In the genomic region with DNA sequence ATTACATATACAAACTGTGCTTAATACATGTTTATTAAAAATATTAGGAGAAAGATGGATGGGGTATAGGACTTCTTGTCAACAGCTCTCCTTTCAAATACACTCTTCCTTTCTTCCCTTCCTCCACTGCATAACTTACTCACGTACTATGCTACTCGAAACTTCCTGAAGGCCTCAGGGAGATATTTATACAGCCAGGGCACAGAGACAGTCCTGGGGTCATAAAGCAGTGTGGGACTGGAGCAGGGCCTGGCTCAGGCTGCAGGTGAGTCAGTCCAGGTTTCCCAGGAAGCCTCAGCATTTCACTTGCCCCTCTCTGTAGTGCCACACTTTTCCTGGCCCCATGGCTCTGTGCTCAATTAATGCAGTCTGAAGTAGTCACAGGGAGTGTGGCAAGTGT, we compare ENCODE assay signal across 18 cellular contexts.
DNase-seq lines count a peak whose midpoint lies in the region; ATAC-seq and TF ChIP-seq lines count a peak whose summit lies in the region.
"Had no signal": no experiment of that assay in that cellular context is flagged by ENCODE, and none has a peak within 500 bp of the region (broad histone marks: within the 10 kb centered on the region; RNA-seq: fewer than 3 reads in every experiment).

No MANE protein-coding gene starts in this region.

- no peaks in the 10 kb centered on the region for H3K36me3 ChIP-seq in neural progenitor cell
- H3K36me3 ChIP-seq: HAP-1 had no signal

- no peaks in the 10 kb centered on the region for H4K20me1 ChIP-seq in neural progenitor cell (ENCODE audit: low read depth)

- H2AFZ ChIP-seq in neural progenitor cell (replicated peaks): no peak overlapping the region

- no peaks in the 10 kb centered on the region for H3K79me2 ChIP-seq in neural progenitor cell (ENCODE audit: low read depth)

- H3K4me1 Mint-ChIP-seq in neural progenitor cell: peaks cover 79% of the 10 kb centered on the region
- H3K4me1 Mint-ChIP-seq: CD4-positive, alpha-beta memory T cell had no signal

- peak; percentile 61 for ATAC-seq in foreskin keratinocyte
- ATAC-seq in GM21576 (IDR thresholded peaks at IDR 0.05; ENCODE audit: unreplicated experiment): no peak
- ATAC-seq in sciatic nerve: no peak

- DNase-seq in ELF-1 (ENCODE audit: low read depth, low spot score) (peak; percentile 47), RPMI7951 (ENCODE audit: low read depth) (peak; percentile 22), foreskin keratinocyte (no peak), neural progenitor cell (ENCODE audit: low spot score) (no peak), superior temporal gyrus (ENCODE audit: extremely low spot score) (no peak), GDM1 (lab: John Stamatoyannopoulos, UW) (no peak), sciatic nerve (ENCODE audit: low spot score) (no peak)
- DNase-seq: Calu3; CD4-positive, alpha-beta memory T cell; DMS53; GF-D8; NCI-H1436; NCI-H2029; NCI-H510A; NCI-H774 had no signal

- no peak for TF ChIP-seq CTCF in foreskin keratinocyte (conservative IDR thresholded peaks at IDR 0.05)
- TF ChIP-seq CTCF in neural progenitor cell (IDR thresholded peaks at IDR 0.05): no peak

- H3K9me3 Mint-ChIP-seq in neural progenitor cell: no peaks in the 10 kb centered on the region
- H3K9me3 Mint-ChIP-seq: CD4-positive, alpha-beta memory T cell had no signal

- H3K9me3 ChIP-seq in neural progenitor cell (ENCODE audit: low read depth): no peaks in the 10 kb centered on the region
- H3K9me3 ChIP-seq: HAP-1 had no signal

- peaks cover 6% of the 10 kb centered on the region for H3F3A ChIP-seq in neural progenitor cell (ENCODE audit: low read depth)

- H3K27me3 ChIP-seq in foreskin keratinocyte (no peaks in the 10 kb centered on the region), neural progenitor cell (no peaks in the 10 kb centered on the region)

- no peak overlapping the region for H3K4me3 ChIP-seq in neural progenitor cell
- H3K4me3 ChIP-seq: HAP-1 had no signal

- H3K4me1 ChIP-seq in foreskin keratinocyte (peaks cover 3% of the 10 kb centered on the region), neural progenitor cell (peaks cover 57% of the 10 kb centered on the region)
- H3K4me1 ChIP-seq: HAP-1 had no signal

- no peaks in the 10 kb centered on the region for H3K36me3 Mint-ChIP-seq in neural progenitor cell

- H3K27me3 Mint-ChIP-seq in neural progenitor cell (ENCODE audit: insufficient read depth, low read depth): no peaks in the 10 kb centered on the region
- H3K27me3 Mint-ChIP-seq: CD4-positive, alpha-beta memory T cell had no signal

- no peak overlapping the region for H3K9ac ChIP-seq in neural progenitor cell

- no peak overlapping the region for H3K27ac ChIP-seq in foreskin keratinocyte
- H3K27ac ChIP-seq in neural progenitor cell: no peak overlapping the region
- H3K27ac ChIP-seq: HL-60 had no signal

- H3K4me3 Mint-ChIP-seq in neural progenitor cell: no peak overlapping the region
- H3K4me3 Mint-ChIP-seq: CD4-positive, alpha-beta memory T cell had no signal

- H3K4me2 ChIP-seq in neural progenitor cell: no peak overlapping the region

- peak overlapping the region; percentile 89 for H3K27ac Mint-ChIP-seq in neural progenitor cell
- H3K27ac Mint-ChIP-seq: CD4-positive, alpha-beta memory T cell had no signal

- intact Hi-C loops in sciatic nerve (cut with DNase I): no loop called here

Comparison
In these comparisons a context has a peak if more than half of its experiments do, and no peak if none do; other contexts are left out.
1. DNase-seq: peak in ELF-1 (single experiment) and RPMI7951 (single experiment); none in foreskin keratinocyte (0 of 2), neural progenitor cell (single experiment), superior temporal gyrus (single experiment), GDM1 (single experiment) and sciatic nerve (single experiment).